ENCODE assay signal across 8 cellular contexts in genomic region chr20:25057234-25058050, GRCh38. TPM values are rescaled to one million over a fixed set of nuclear protein-coding genes. Genes with fewer than 3 reads are reported as not detected.
DNase-seq lines count a peak whose midpoint lies in the region; ATAC-seq and TF ChIP-seq lines count a peak whose summit lies in the region.

No MANE protein-coding gene starts in this region.

- peak; percentile 34 for ATAC-seq in HG02852 (IDR thresholded peaks at IDR 0.05; ENCODE audit: unreplicated experiment)
- peak; percentile 54 for ATAC-seq in activated CD8-positive, alpha-beta T cell treated with anti-CD3 and anti-CD28 coated beads, Interleukin-2, amount 10 ng/mL, durations not matched to agents 7 days and 5 days

- POLR2A ChIA-PET in activated CD8-positive, alpha-beta T cell treated with anti-CD3 and anti-CD28 coated beads, Interleukin-2, amount 10 ng/mL, durations not matched to agents 7 days and 5 days (lab: Charles Lee) = interaction anchor here (0.5 to 4.5 kb wide), 15 partner anchors 9 to 130 kb away, joined by 3 to 31 read pairs (median 3); partner anchors contain the start of gene APMAP

- H3K4me1 Mint-ChIP-seq in activated CD8-positive, alpha-beta T cell treated with anti-CD3 and anti-CD28 coated beads, Interleukin-2, amount 10 ng/mL, durations not matched to agents 7 days and 5 days (ENCODE audit: low read depth) = peaks cover 47% of the 10 kb centered on the region
- H3K4me1 Mint-ChIP-seq in mesothelial cell of epicardium = peaks cover 6% of the 10 kb centered on the region

- peaks cover 13% of the 10 kb centered on the region for H3K27me3 Mint-ChIP-seq in activated CD8-positive, alpha-beta T cell treated with anti-CD3 and anti-CD28 coated beads, Interleukin-2, amount 10 ng/mL, durations not matched to agents 7 days and 5 days (ENCODE audit: low read depth)
- peaks cover 94% of the 10 kb centered on the region for H3K27me3 Mint-ChIP-seq in mesothelial cell of epicardium (ENCODE audit: low read depth)

- DNase-seq in NCI-H2171 treated with DMSO at 0.1 percent for 48 hours (lab: John Stamatoyannopoulos, UW) (peak; percentile 60), NCI-H2171 (lab: John Stamatoyannopoulos, UW) (no peak), NCI-H345 treated with DMSO at 0.1 percent for 48 hours (lab: John Stamatoyannopoulos, UW; ENCODE audit: unreplicated experiment) (peak; percentile 26), mesothelial cell of epicardium (ENCODE audit: low spot score in 2 of 2, unreplicated experiment in 2 of 2) (peak in 1 of 2 experiments; percentile 63)
- DNase-seq in activated CD8-positive, alpha-beta T cell treated with anti-CD3 and anti-CD28 coated beads, Interleukin-2, amount 10 ng/mL, durations not matched to agents 7 days and 5 days = peak; percentile 80
- DNase-seq in effector CD8-positive, alpha-beta T cell (lab: John Stamatoyannopoulos, UW) = peak; percentile 67
- DNase-seq in stimulated activated CD8-positive, alpha-beta memory T cell treated with anti-CD3 and anti-CD28 coated beads, Interleukin-15, amount 100 ng/mL, for 48 hours (ENCODE audit: low read depth in 2 of 2) = peak; percentile 64 to 71

- no peak for TF ChIP-seq CTCF in mesothelial cell of epicardium (IDR thresholded peaks at IDR 0.05; ENCODE audit: unreplicated experiment)

- H3K9me3 Mint-ChIP-seq in activated CD8-positive, alpha-beta T cell treated with anti-CD3 and anti-CD28 coated beads, Interleukin-2, amount 10 ng/mL, durations not matched to agents 7 days and 5 days (ENCODE audit: insufficient read depth) = no peaks in the 10 kb centered on the region
- no peaks in the 10 kb centered on the region for H3K9me3 Mint-ChIP-seq in mesothelial cell of epicardium

- H3K36me3 Mint-ChIP-seq in activated CD8-positive, alpha-beta T cell treated with anti-CD3 and anti-CD28 coated beads, Interleukin-2, amount 10 ng/mL, durations not matched to agents 7 days and 5 days (ENCODE audit: low read depth) = peaks cover 18% of the 10 kb centered on the region
- H3K36me3 Mint-ChIP-seq in mesothelial cell of epicardium = no peaks in the 10 kb centered on the region

- peak overlapping the region; percentile 87 for H3K27ac Mint-ChIP-seq in activated CD8-positive, alpha-beta T cell treated with anti-CD3 and anti-CD28 coated beads, Interleukin-2, amount 10 ng/mL, durations not matched to agents 7 days and 5 days
- H3K27ac Mint-ChIP-seq in mesothelial cell of epicardium = no peak overlapping the region

- H3K4me3 Mint-ChIP-seq in activated CD8-positive, alpha-beta T cell treated with anti-CD3 and anti-CD28 coated beads, Interleukin-2, amount 10 ng/mL, durations not matched to agents 7 days and 5 days = peak overlapping the region; percentile 86
- peak overlapping the region; percentile 61 for H3K4me3 Mint-ChIP-seq in mesothelial cell of epicardium

- CTCF ChIA-PET in activated CD8-positive, alpha-beta T cell treated with anti-CD3 and anti-CD28 coated beads, Interleukin-2, amount 10 ng/mL, durations not matched to agents 7 days and 5 days (lab: Charles Lee) = interaction anchor here (1.2 to 11.2 kb wide), 2 partner anchors 12 to 63 kb away, joined by 3 to 191 read pairs; partner anchors contain the start of gene APMAP

RNA-seq across cellular contexts. Expression of gene ACSS1, which starts 0.5 kb away (rescaled TPM):
- total RNA-seq in activated CD8-positive, alpha-beta T cell treated with anti-CD3 and anti-CD28 coated beads, Interleukin-2, amount 10 ng/mL, durations not matched to agents 7 days and 5 days = 10 to 100 TPM; 40.9 to 42.5 TPM
- 4.0 to 5.2 TPM (median 4.8 TPM) in 3 replicates for total RNA-seq in mesothelial cell of epicardium

RNA-seq across cellular contexts. Expression of gene VSX1, which starts 24.5 kb away (rescaled TPM):
- not detected for total RNA-seq in activated CD8-positive, alpha-beta T cell treated with anti-CD3 and anti-CD28 coated beads, Interleukin-2, amount 10 ng/mL, durations not matched to agents 7 days and 5 days
- total RNA-seq in mesothelial cell of epicardium = not detected in 3 replicates
